Comparison of ENCODE assay signal across 8 cellular contexts in genomic region chr17:63549946-63550815, GRCh38. TPM values are rescaled to one million over a fixed set of nuclear protein-coding genes. Genes with fewer than 3 reads are reported as not detected.
DNase-seq lines count a peak whose midpoint lies in the region; ATAC-seq, FAIRE-seq and TF ChIP-seq lines count a peak whose summit lies in the region.

TSS of gene DCAF7 (plus strand) at chr17:63550477. CDS start at chr17:63550678, 201 bp downstream.

- no peaks in the 10 kb centered on the region for H3K36me3 ChIP-seq in adrenal gland (replicated peaks in 1 of 2)
- H3K36me3 ChIP-seq in heart left ventricle = peaks cover 0 to 3% (median 0%) of the 10 kb centered on the region in 9 donors
- H3K36me3 ChIP-seq in upper lobe of left lung = no peaks in the 10 kb centered on the region

- 0 to 1% (median 0%) methylated on average over 12 to 72 of the region's 72 CpGs for WGBS in adrenal gland, 4 donors
- WGBS in heart left ventricle, 4 donors = 0% methylated on average over 51 to 72 of the region's 72 CpGs
- 0% methylated on average over 17 to 63 of the region's 72 CpGs for WGBS in upper lobe of left lung, 2 donors

- TF ChIP-seq EP300 in upper lobe of left lung (IDR thresholded peaks at IDR 0.05) = no peak

- peak; percentile 85 for TF ChIP-seq POLR2A in GM12892 (IDR thresholded peaks at IDR 0.05; ENCODE audit: low read depth, low read length)
- TF ChIP-seq POLR2A in adrenal gland (IDR thresholded peaks at IDR 0.05) = peak; percentile 42 to 88
- TF ChIP-seq POLR2A in heart left ventricle (IDR thresholded peaks at IDR 0.05) = peak in 1 of 2 donors; percentile 62
- TF ChIP-seq POLR2A in upper lobe of left lung (IDR thresholded peaks at IDR 0.05) = peak in 3 of 4 donors; percentile 49 to 85 (median 59)

- peak within 1 kb of the TSS; percentile 27 to 92 (median 82) for H3K4me3 ChIP-seq in adrenal gland
- H3K4me3 ChIP-seq in heart left ventricle = peak within 1 kb of the TSS; percentile 66 to 99 (median 76)
- peak within 1 kb of the TSS; percentile 68 to 85 (median 78) for H3K4me3 ChIP-seq in upper lobe of left lung

- peak; percentile 98 for FAIRE-seq in GM12892 (lab: Jason Lieb, UNC)

- DNase-seq in GM12892 (ENCODE audit: insufficient read length) (peak; percentile 97), NCI-H146 (lab: John Stamatoyannopoulos, UW) (peak; percentile 99), T-helper 1 cell (peak; percentile 99), adrenal gland (peak; percentile 99 to 100 (median 100)), heart left ventricle (peak; percentile 98 to 100 (median 100)), posterior cingulate gyrus (peak; percentile 99 to 100 (median 99)), upper lobe of left lung (peak; percentile 98 to 99)

- H3K27ac ChIP-seq in adrenal gland = peak within 1 kb of the TSS; percentile 90 to 96 (median 94)
- H3K27ac ChIP-seq in heart left ventricle = peak within 1 kb of the TSS; percentile 79 to 97 (median 90)
- H3K27ac ChIP-seq in upper lobe of left lung = peak within 1 kb of the TSS; percentile 86 to 94 (median 92)

- no peaks in the 10 kb centered on the region for H3K27me3 ChIP-seq in adrenal gland
- no peaks in the 10 kb centered on the region for H3K27me3 ChIP-seq in heart left ventricle
- H3K27me3 ChIP-seq in upper lobe of left lung = no peaks in the 10 kb centered on the region

- peaks cover 6 to 42% of the 10 kb centered on the region in 2 donors for H3K4me1 ChIP-seq in adrenal gland (replicated peaks in 1 of 2)
- H3K4me1 ChIP-seq in heart left ventricle = peaks cover 2 to 53% (median 38%) of the 10 kb centered on the region in 12 donors
- H3K4me1 ChIP-seq in upper lobe of left lung = peaks cover 28 to 52% (median 39%) of the 10 kb centered on the region in 4 donors

- ATAC-seq in HG02852 (IDR thresholded peaks at IDR 0.05; ENCODE audit: unreplicated experiment) = peak; percentile 92
- peak; percentile 97 to 99 (median 98) for ATAC-seq in heart left ventricle
- ATAC-seq in upper lobe of left lung (ENCODE audit: low FRiP score in 2 of 2) = peak; percentile 98 to 100

- H3K9me3 ChIP-seq in adrenal gland (replicated peaks in 1 of 3) (no peaks in the 10 kb centered on the region), heart left ventricle (no peaks in the 10 kb centered on the region), upper lobe of left lung (no peaks in the 10 kb centered on the region)

- intact Hi-C loops in adrenal gland (cut with DNase I) (no loop called here), heart left ventricle (cut with DNase I) (loop anchor here in 6 of 10 donors (2.0 to 10.0 kb wide), 8 partner anchors 47 to 222 kb away; partner anchors contain the start of genes CYB561 (in 2 of the 6), TACO1 (in 2 of the 6), CCDC47 (in 1 of the 6) and DDX42 (in 1 of the 6)), posterior cingulate gyrus (cut with DNase I) (loop anchor here (5.0 to 10.0 kb wide), 2 partner anchors 72 to 105 kb away; partner anchors contain the start of genes CYB561 and MAP3K3)

- TF ChIP-seq CTCF in adrenal gland (IDR thresholded peaks at IDR 0.05) (no peak), heart left ventricle (IDR thresholded peaks at IDR 0.05) (peak in 1 of 12 donors; percentile 11), upper lobe of left lung (IDR thresholded peaks at IDR 0.05) (no peak)

RNA-seq across cellular contexts. Expression of gene DCAF7, which starts in this region (rescaled TPM):
- polyA plus RNA-seq in GM12892 (2012; ENCODE audit: missing spikeins) = 36.9 TPM
- total RNA-seq in adrenal gland (10 to 100 TPM; 33.8 to 69.8 (median 53.5) TPM), heart left ventricle (10 to 100 TPM; 30.2 to 61.8 (median 47.8) TPM), upper lobe of left lung (10 to 100 TPM; 26.0 to 86.3 (median 42.3) TPM)
- polyA plus RNA-seq in adrenal gland (10 to 100 TPM; 12.2 to 50.6 (median 19.7) TPM), heart left ventricle (10 to 100 TPM in 1 of 2 donors, 1 to 10 TPM in 1; 9.9 to 31.3 TPM)

Comparison
In these comparisons a context has a peak if more than half of its experiments do, and no peak if none do; other contexts are left out.
1. Peak in every context shown above with its lines: DNase-seq, ATAC-seq, H3K4me3 ChIP-seq and H3K27ac ChIP-seq.
2. intact Hi-C loops: an anchor here in heart left ventricle (2.0 to 10.0 kb wide) and posterior cingulate gyrus (5.0 to 10.0 kb wide); none called in adrenal gland.